8 cellular contexts compared by ENCODE assay signal in genomic region chr1:185316163-185317033, GRCh38. TPM values are rescaled to one million over a fixed set of nuclear protein-coding genes. Genes with fewer than 3 reads are reported as not detected.
A peak's percentile ranks its signal among the peaks of the same experiment; 100 is the strongest.
DNase-seq lines count a peak whose midpoint lies in the region; ATAC-seq and TF ChIP-seq lines count a peak whose summit lies in the region.

No MANE protein-coding gene starts in this region.

- H3K79me2 ChIP-seq in Karpas-422 (ENCODE audit: low read length) = peaks cover 56% of the 10 kb centered on the region

- TF ChIP-seq CTCF in foreskin fibroblast (IDR thresholded peaks at IDR 0.05; ENCODE audit: low read depth, low read length) = peak; percentile 14

- peak overlapping the region; percentile 89 for H3K4me3 ChIP-seq in Karpas-422 (ENCODE audit: low read length)
- H3K4me3 ChIP-seq in foreskin fibroblast (ENCODE audit: low read depth in 1 of 2, low read length in 2 of 2) = peak overlapping the region; percentile 84 to 87
- H3K4me3 ChIP-seq in neuron (ENCODE audit: low read length) = peak overlapping the region; percentile 87
- peak overlapping the region; percentile 92 to 93 for H3K4me3 ChIP-seq in stomach smooth muscle (ENCODE audit: low read length in 2 of 2)

- H3K27ac ChIP-seq in Karpas-422 (ENCODE audit: low read length) (peak overlapping the region; percentile 68), stomach smooth muscle (ENCODE audit: low read length) (peak overlapping the region; percentile 91)

- no peaks in the 10 kb centered on the region for H3K9me2 ChIP-seq in Karpas-422 (replicated peaks; ENCODE audit: insufficient read depth, low read length)

- H3K9ac ChIP-seq in Karpas-422 (ENCODE audit: low read length) = peak overlapping the region; percentile 96
- H3K9ac ChIP-seq in stomach smooth muscle (ENCODE audit: low read length in 2 of 2) = peak overlapping the region; percentile 83 to 86

- H3K9me3 ChIP-seq in Karpas-422 (ENCODE audit: low read length) = no peaks in the 10 kb centered on the region
- H3K9me3 ChIP-seq in neuron (ENCODE audit: low read length) = no peaks in the 10 kb centered on the region
- no peaks in the 10 kb centered on the region for H3K9me3 ChIP-seq in stomach smooth muscle (ENCODE audit: control insufficient read depth in 2 of 2, low read length in 2 of 2)

- H2AFZ ChIP-seq in Karpas-422 (ENCODE audit: low read length) = no peak overlapping the region; the same call in 1 of the 2 replicates
- H2AFZ ChIP-seq in neuron (ENCODE audit: low read depth, low read length) = peak overlapping the region; percentile 64

- TF ChIP-seq POLR2A in Raji (IDR thresholded peaks at IDR 0.05; ENCODE audit: insufficient read depth, low read depth, low read length) = peak; percentile 66

- ATAC-seq in GM21825 (IDR thresholded peaks at IDR 0.05; ENCODE audit: unreplicated experiment) = peak; percentile 50

- H3K4me1 ChIP-seq in Karpas-422 (ENCODE audit: low read length) (peaks cover 55% of the 10 kb centered on the region), neuron (ENCODE audit: insufficient read depth, low read length) (peaks cover 45% of the 10 kb centered on the region), stomach smooth muscle (ENCODE audit: control insufficient read depth, insufficient read depth, low read length) (peaks cover 11% of the 10 kb centered on the region)

- H3K27me3 ChIP-seq in Karpas-422 (ENCODE audit: low read length) (no peaks in the 10 kb centered on the region), neuron (ENCODE audit: insufficient read depth, low read length) (no peaks in the 10 kb centered on the region), stomach smooth muscle (ENCODE audit: control insufficient read depth in 1 of 2, insufficient read depth in 2 of 2, low read length in 2 of 2) (no peaks in the 10 kb centered on the region)

- peak overlapping the region; percentile 80 for H3K4me2 ChIP-seq in Karpas-422 (ENCODE audit: low read depth, low read length, poor library complexity, severe bottlenecking)

- H3K36me3 ChIP-seq in Karpas-422 (ENCODE audit: insufficient read depth, low read length) = peaks cover 12% of the 10 kb centered on the region; the same call in 1 of the 2 replicates
- H3K36me3 ChIP-seq in neuron (ENCODE audit: insufficient read depth, low read length) = peaks cover 8% of the 10 kb centered on the region
- no peaks in the 10 kb centered on the region for H3K36me3 ChIP-seq in stomach smooth muscle (ENCODE audit: control insufficient read depth in 2 of 2, insufficient read depth in 2 of 2, low read length in 2 of 2)

- H4K20me1 ChIP-seq in Karpas-422 (ENCODE audit: insufficient read depth, low read depth, low read length) = peaks cover 42% of the 10 kb centered on the region

- DNase-seq in EH (ENCODE audit: low read depth) (peak; percentile 91), Karpas-422 (peak; percentile 94), activated gamma-delta T cell treated with Interleukin-2 at 50 U/mL for 16 hours (peak; percentile 91), foreskin fibroblast (peak; percentile 91 to 96)

RNA-seq across cellular contexts. Expression of gene IVNS1ABP, which starts 0.6 kb away (rescaled TPM):
- 60.0 and 113 TPM in 2 replicates for total RNA-seq in Karpas-422 (2014; rRNA removed; shearing (Covaris generic); ENCODE audit: low replicate concordance)

Comparison
In these comparisons a context has a peak if more than half of its experiments do, and no peak if none do; other contexts are left out.
1. Peak in every context shown above with its lines: DNase-seq, ATAC-seq, H3K4me3 ChIP-seq and H3K27ac ChIP-seq.